12 cellular contexts compared by ENCODE assay signal in genomic region chr10:74755273-74755672, GRCh38.
"Had no signal": no experiment of that assay in that cellular context is flagged by ENCODE, and none has a peak within 500 bp of the region (broad histone marks: within the 10 kb centered on the region; RNA-seq: fewer than 3 reads in every experiment).

No MANE protein-coding gene starts in this region.

- H3K9me3 ChIP-seq: testis, upper lobe of right lung had no signal

- H3K27me3 ChIP-seq: testis, upper lobe of right lung had no signal

- H3K4me1 ChIP-seq: testis, upper lobe of right lung had no signal

- H3K36me3 ChIP-seq: upper lobe of right lung had no signal

- DNase-seq: activated B cell treated with CpG ODN at 0.5 μM for 24 hours; activated CD4-positive, alpha-beta T cell treated with anti-CD3 and anti-CD28 coated beads, Interleukin-2, amount 50 U/mL, for 1 hour; activated gamma-delta T cell treated with Interleukin-2 at 50 U/mL for 16 hours; activated naive CD8-positive, alpha-beta T cell treated with anti-CD3 and anti-CD28 coated beads for 36 hours; activated T-cell treated with anti-CD3 and anti-CD28 coated beads, Interleukin-2, amount 50 U/mL, for 72 hours; cerebellar nuclear complex; erythroblast; retina; stimulated activated CD4-positive, alpha-beta T cell treated with anti-CD3 and anti-CD28 coated beads, Interleukin-15, amount 100 ng/mL, for 24 hours; stimulated activated CD4-positive, alpha-beta T cell treated with anti-CD3 and anti-CD28 coated beads, Interleukin-4, amount 100 ng/mL, for 24 hours; testis; upper lobe of right lung had no signal

- H3K27ac ChIP-seq: testis, upper lobe of right lung had no signal

- ATAC-seq: activated T-cell treated with anti-CD3 and anti-CD28 coated beads, Interleukin-2, amount 50 U/mL, for 72 hours; upper lobe of right lung had no signal

- H3K4me3 ChIP-seq: testis, upper lobe of right lung had no signal
